9 cellular contexts compared by ENCODE assay signal in genomic region chr3:175346573-175347356, GRCh38.
DNase-seq lines count a peak whose midpoint lies in the region; ATAC-seq and TF ChIP-seq lines count a peak whose summit lies in the region.
"Had no signal": no experiment of that assay in that cellular context is flagged by ENCODE, and none has a peak within 500 bp of the region (broad histone marks: within the 10 kb centered on the region; RNA-seq: fewer than 3 reads in every experiment).

No MANE protein-coding gene starts in this region.

- H3K36me3 ChIP-seq in body of pancreas (replicated peaks in 1 of 2; ENCODE audit: insufficient read depth in 1 of 2, low read depth in 2 of 2) (no peaks in the 10 kb centered on the region), left lung (no peaks in the 10 kb centered on the region)

- no peaks in the 10 kb centered on the region for H3K9me3 Mint-ChIP-seq in progenitor cell of endocrine pancreas (ENCODE audit: low read depth)
- H3K9me3 Mint-ChIP-seq in stimulated activated naive B cell treated with anti-CD40 and anti-IgM and Interleukin-4, amounts not matched to agents 10 μg/mL and 1 μg/mL and 100 μg/mL, for 72 hours: no peaks in the 10 kb centered on the region

- no peak overlapping the region for H3K4me3 ChIP-seq in body of pancreas
- no peak overlapping the region for H3K4me3 ChIP-seq in left lung
- H3K4me3 ChIP-seq: SK-N-MC had no signal

- no peak overlapping the region for H3K4me3 Mint-ChIP-seq in progenitor cell of endocrine pancreas (ENCODE audit: low read depth)
- no peak overlapping the region for H3K4me3 Mint-ChIP-seq in stimulated activated naive B cell treated with anti-CD40 and anti-IgM and Interleukin-4, amounts not matched to agents 10 μg/mL and 1 μg/mL and 100 μg/mL, for 72 hours

- no peaks in the 10 kb centered on the region for H3K36me3 Mint-ChIP-seq in progenitor cell of endocrine pancreas (ENCODE audit: insufficient read depth)
- H3K36me3 Mint-ChIP-seq in stimulated activated naive B cell treated with anti-CD40 and anti-IgM and Interleukin-4, amounts not matched to agents 10 μg/mL and 1 μg/mL and 100 μg/mL, for 72 hours: no peaks in the 10 kb centered on the region

- DNase-seq in AG08396 (ENCODE audit: low spot score): peak; percentile 67
- peak; percentile 96 for DNase-seq in M059J (ENCODE audit: low read depth)
- peak in 3 of 4 donors; percentile 33 to 57 (median 48) for DNase-seq in body of pancreas
- peak; percentile 50 to 62 for DNase-seq in left lung
- no peak for DNase-seq in progenitor cell of endocrine pancreas (ENCODE audit: low spot score, unreplicated experiment)
- DNase-seq in activated CD4-positive, CD25-positive, alpha-beta regulatory T cell (lab: John Stamatoyannopoulos, UW): no peak
- DNase-seq in stimulated activated naive B cell treated with anti-CD40 and anti-IgM and Interleukin-4, amounts not matched to agents 10 μg/mL and 1 μg/mL and 100 μg/mL, for 72 hours: no peak

- no peak overlapping the region for H3K27ac Mint-ChIP-seq in progenitor cell of endocrine pancreas
- H3K27ac Mint-ChIP-seq in stimulated activated naive B cell treated with anti-CD40 and anti-IgM and Interleukin-4, amounts not matched to agents 10 μg/mL and 1 μg/mL and 100 μg/mL, for 72 hours: no peak overlapping the region

- H3K9me3 ChIP-seq in body of pancreas (no peaks in the 10 kb centered on the region), left lung (no peaks in the 10 kb centered on the region)

- intact Hi-C loops in body of pancreas (cut with DNase I): no loop called here
- intact Hi-C loops in left lung (cut with DNase I): no loop called here

- H3K27me3 Mint-ChIP-seq in progenitor cell of endocrine pancreas: no peaks in the 10 kb centered on the region
- no peaks in the 10 kb centered on the region for H3K27me3 Mint-ChIP-seq in stimulated activated naive B cell treated with anti-CD40 and anti-IgM and Interleukin-4, amounts not matched to agents 10 μg/mL and 1 μg/mL and 100 μg/mL, for 72 hours

- peak; percentile 63 for ATAC-seq in body of pancreas
- ATAC-seq in left lung: peak; percentile 97
- ATAC-seq in HG03045 (IDR thresholded peaks at IDR 0.05; ENCODE audit: unreplicated experiment): no peak
- ATAC-seq in stimulated activated naive B cell treated with anti-CD40 and anti-IgM and Interleukin-4, amounts not matched to agents 10 μg/mL and 1 μg/mL and 100 μg/mL, for 72 hours (replicated peaks): no peak

- TF ChIP-seq CTCF in body of pancreas (IDR thresholded peaks at IDR 0.05) (no peak), left lung (IDR thresholded peaks at IDR 0.05) (no peak), progenitor cell of endocrine pancreas (IDR thresholded peaks at IDR 0.05; ENCODE audit: unreplicated experiment) (no peak)

- H3K27ac ChIP-seq in body of pancreas: no peak overlapping the region
- no peak overlapping the region for H3K27ac ChIP-seq in left lung
- H3K27ac ChIP-seq: SK-N-MC had no signal

- no peak for TF ChIP-seq POLR2A in body of pancreas (IDR thresholded peaks at IDR 0.05)

- peaks cover 13% of the 10 kb centered on the region for H3K4me1 Mint-ChIP-seq in progenitor cell of endocrine pancreas (ENCODE audit: low read depth)
- H3K4me1 Mint-ChIP-seq in stimulated activated naive B cell treated with anti-CD40 and anti-IgM and Interleukin-4, amounts not matched to agents 10 μg/mL and 1 μg/mL and 100 μg/mL, for 72 hours: peaks cover 2 to 8% of the 10 kb centered on the region in 2 donors

- WGBS in body of pancreas, 2 donors: 58 to 62% methylated on average over 8 of the region's 8 CpGs

- H3K27me3 ChIP-seq in body of pancreas (no peaks in the 10 kb centered on the region), left lung (no peaks in the 10 kb centered on the region)

- H3K4me1 ChIP-seq in body of pancreas (no peaks in the 10 kb centered on the region), left lung (no peaks in the 10 kb centered on the region)

Comparison
In these comparisons a context has a peak if more than half of its experiments do, and no peak if none do; other contexts are left out.
1. DNase-seq: peak in AG08396 (single experiment), M059J (single experiment), body of pancreas (3 of 4) and left lung (2 of 2); none in progenitor cell of endocrine pancreas (single experiment), activated CD4-positive, CD25-positive, alpha-beta regulatory T cell (0 of 4) and stimulated activated naive B cell treated with anti-CD40 and anti-IgM and Interleukin-4, amounts not matched to agents 10 μg/mL and 1 μg/mL and 100 μg/mL, for 72 hours (single experiment).
2. ATAC-seq: peak in body of pancreas (single experiment) and left lung (single experiment); none in HG03045 (single experiment) and stimulated activated naive B cell treated with anti-CD40 and anti-IgM and Interleukin-4, amounts not matched to agents 10 μg/mL and 1 μg/mL and 100 μg/mL, for 72 hours (0 of 2).